ENCODE assay signal across 11 cellular contexts in genomic region chr6:133623621-133624020, GRCh38.
"Had no signal": no experiment of that assay in that cellular context is flagged by ENCODE, and none has a peak within 500 bp of the region (broad histone marks: within the 10 kb centered on the region; RNA-seq: fewer than 3 reads in every experiment).

No MANE protein-coding gene starts in this region.

- H3K4me3 ChIP-seq: dorsolateral prefrontal cortex, pancreas, tibial artery had no signal

- H3K9me3 ChIP-seq: pancreas, tibial artery had no signal

- H3K27me3 ChIP-seq: heart left ventricle, pancreas, tibial artery had no signal

- H3K27ac ChIP-seq: dorsolateral prefrontal cortex, pancreas, tibial artery had no signal

- DNase-seq: activated CD4-positive, alpha-beta T cell treated with anti-CD3 and anti-CD28 coated beads, Interleukin-2, amount 50 U/mL, for 1 hour; activated CD4-positive, CD25-positive, alpha-beta regulatory T cell; amniotic stem cell; dorsolateral prefrontal cortex; islet precursor cell; pancreas; small intestine; T-helper 2 cell; tibial artery had no signal

- H3K36me3 ChIP-seq: heart left ventricle, pancreas, tibial artery had no signal

- ATAC-seq: left lobe of liver, pancreas had no signal

- H3K4me1 ChIP-seq: pancreas had no signal
